In the genomic region with DNA sequence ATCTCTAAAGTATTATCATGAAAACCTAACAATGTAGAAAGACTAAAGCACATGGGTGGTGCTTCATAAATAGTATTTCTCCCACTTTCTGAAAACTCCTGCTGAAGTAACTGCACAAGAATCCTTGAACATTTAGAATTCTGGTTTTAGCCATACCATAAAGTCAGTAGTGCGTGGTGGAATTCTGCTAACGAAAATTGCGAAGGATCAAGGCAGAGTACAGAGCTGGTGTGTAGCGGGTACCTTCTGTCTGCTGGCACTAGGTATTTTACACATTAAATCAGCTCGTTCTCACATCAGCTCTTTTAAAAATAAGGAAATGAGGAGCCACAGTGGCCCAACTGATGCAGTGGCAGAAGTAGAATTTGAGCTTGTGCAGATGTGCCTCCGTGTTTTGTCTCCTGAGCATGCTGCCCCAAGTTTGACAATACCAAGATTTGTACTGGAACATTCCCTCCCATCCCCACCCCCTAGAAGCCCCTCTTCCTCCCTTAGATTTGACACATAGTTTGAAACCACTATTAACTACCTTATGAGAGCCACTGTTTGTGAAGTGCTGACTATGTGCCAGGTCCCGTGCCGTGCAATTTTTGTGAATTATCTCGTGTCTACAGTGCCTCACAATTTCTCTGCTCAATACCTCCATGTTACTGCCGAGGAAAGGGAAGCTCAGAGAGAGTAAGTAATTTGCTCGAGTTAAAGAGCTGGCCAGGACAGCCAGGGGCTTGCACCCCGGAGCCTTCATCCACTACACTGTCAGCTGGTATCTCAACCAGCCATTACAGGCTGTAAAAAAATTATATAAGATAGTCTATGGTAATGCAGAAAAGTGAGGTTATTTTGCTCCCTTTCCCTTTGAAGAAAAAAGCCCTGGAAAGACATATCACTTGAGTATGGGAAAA, we compare ENCODE assay signal across 10 cellular contexts.
DNase-seq lines count a peak whose midpoint lies in the region; ATAC-seq, FAIRE-seq and TF ChIP-seq lines count a peak whose summit lies in the region.
"Had no signal": no experiment of that assay in that cellular context is flagged by ENCODE, and none has a peak within 500 bp of the region (broad histone marks: within the 10 kb centered on the region; RNA-seq: fewer than 3 reads in every experiment).

No MANE protein-coding gene starts in this region.

- H3K27ac Mint-ChIP-seq in activated T-helper 2 cell treated with anti-CD3 and anti-CD28 coated beads, Interferon-gamma antibody, Interleukin-2, Interleukin-4, amounts not matched to agents 10 μg/mL and 5 μg/mL and 100 μg/mL, durations not matched to agents 14 hours and 24 hours and 36 hours, result no peak overlapping the region
- H3K27ac Mint-ChIP-seq: T-cell had no signal

- H3K4me1 ChIP-seq in gastrocnemius medialis (peaks cover 24 to 46% of the 10 kb centered on the region in 2 donors), kidney (ENCODE audit: control insufficient read depth in 1 of 2, insufficient read depth in 1 of 2, low read depth in 1 of 2, low read length in 2 of 2) (peaks cover 30 to 33% of the 10 kb centered on the region in 2 donors)

- H3K36me3 Mint-ChIP-seq in activated T-helper 2 cell treated with anti-CD3 and anti-CD28 coated beads, Interferon-gamma antibody, Interleukin-2, Interleukin-4, amounts not matched to agents 10 μg/mL and 5 μg/mL and 100 μg/mL, durations not matched to agents 14 hours and 24 hours and 36 hours (ENCODE audit: low read depth), result no peaks in the 10 kb centered on the region
- H3K36me3 Mint-ChIP-seq: T-cell had no signal

- no peak overlapping the region for H3K9ac ChIP-seq in kidney (ENCODE audit: low read length in 2 of 2)

- in situ Hi-C loops in gastrocnemius medialis (cut with MboI; ENCODE audit: low sequenced_read_pairs in 4 of 4), result no loop called here

- H3K27me3 Mint-ChIP-seq in activated T-helper 2 cell treated with anti-CD3 and anti-CD28 coated beads, Interferon-gamma antibody, Interleukin-2, Interleukin-4, amounts not matched to agents 10 μg/mL and 5 μg/mL and 100 μg/mL, durations not matched to agents 14 hours and 24 hours and 36 hours (ENCODE audit: low read depth), result peaks cover 24% of the 10 kb centered on the region

- H3K9me3 ChIP-seq in gastrocnemius medialis (no peaks in the 10 kb centered on the region), kidney (ENCODE audit: control insufficient read depth in 1 of 2, low read length in 2 of 2) (no peaks in the 10 kb centered on the region)

- no peak overlapping the region for H3K4me3 Mint-ChIP-seq in activated T-helper 2 cell treated with anti-CD3 and anti-CD28 coated beads, Interferon-gamma antibody, Interleukin-2, Interleukin-4, amounts not matched to agents 10 μg/mL and 5 μg/mL and 100 μg/mL, durations not matched to agents 14 hours and 24 hours and 36 hours (ENCODE audit: low read depth)
- H3K4me3 Mint-ChIP-seq: T-cell had no signal

- FAIRE-seq in kidney (lab: Jason Lieb, UNC), result no peak
- FAIRE-seq: bronchial epithelial cell had no signal

- peaks cover 14% of the 10 kb centered on the region for H3K4me1 Mint-ChIP-seq in activated T-helper 2 cell treated with anti-CD3 and anti-CD28 coated beads, Interferon-gamma antibody, Interleukin-2, Interleukin-4, amounts not matched to agents 10 μg/mL and 5 μg/mL and 100 μg/mL, durations not matched to agents 14 hours and 24 hours and 36 hours (ENCODE audit: low read depth)

- no peaks in the 10 kb centered on the region for H3K9me3 Mint-ChIP-seq in activated T-helper 2 cell treated with anti-CD3 and anti-CD28 coated beads, Interferon-gamma antibody, Interleukin-2, Interleukin-4, amounts not matched to agents 10 μg/mL and 5 μg/mL and 100 μg/mL, durations not matched to agents 14 hours and 24 hours and 36 hours
- H3K9me3 Mint-ChIP-seq: T-cell had no signal

- H3K4me3 ChIP-seq in gastrocnemius medialis, result no peak overlapping the region
- no peak overlapping the region for H3K4me3 ChIP-seq in kidney (ENCODE audit: low read length in 2 of 2)

- TF ChIP-seq CTCF in gastrocnemius medialis (IDR thresholded peaks at IDR 0.05 in 4 of 5, conservative IDR thresholded peaks at IDR 0.05 in 1 of 5) (no peak), kidney (IDR thresholded peaks at IDR 0.05; ENCODE audit: borderline replicate concordance, extremely low read depth, insufficient read depth) (no peak)

- intact Hi-C loops in gastrocnemius medialis (cut with DNase I; ENCODE audit: low total_unique reads) (no loop called here), kidney (cut with DNase I) (no loop called here)
- intact Hi-C loops in activated T-helper 2 cell treated with anti-CD3 and anti-CD28 coated beads, Interferon-gamma antibody, Interleukin-2, Interleukin-4, amounts not matched to agents 10 μg/mL and 5 μg/mL and 100 μg/mL, durations not matched to agents 14 hours and 24 hours and 36 hours (cut with micrococcal nuclease), result loop anchor here (5.0 kb wide), 1 partner anchor 88 kb away; no protein-coding TSS in a partner anchor

- H3K36me3 ChIP-seq in gastrocnemius medialis, result no peaks in the 10 kb centered on the region
- H3K36me3 ChIP-seq in kidney (ENCODE audit: control insufficient read depth in 1 of 2, insufficient read depth in 2 of 2, low read length in 2 of 2), result no peaks in the 10 kb centered on the region

- TF ChIP-seq POLR2A in gastrocnemius medialis (IDR thresholded peaks at IDR 0.05), result no peak

- H3K27ac ChIP-seq in caudate nucleus (ENCODE audit: low read depth, low read length), result peak overlapping the region; percentile 75
- H3K27ac ChIP-seq in gastrocnemius medialis, result peak overlapping the region; percentile 41 to 66 (median 63)
- H3K27ac ChIP-seq in kidney (ENCODE audit: low read depth in 2 of 2, low read length in 2 of 2), result no peak overlapping the region

- no peak for DNase-seq in caudate nucleus (lab: John Stamatoyannopoulos, UW)
- no peak for DNase-seq in gastrocnemius medialis
- DNase-seq in kidney, result no peak
- DNase-seq in activated T-helper 2 cell treated with anti-CD3 and anti-CD28 coated beads, Interferon-gamma antibody, Interleukin-2, Interleukin-4, amounts not matched to agents 10 μg/mL and 5 μg/mL and 100 μg/mL, durations not matched to agents 14 hours and 24 hours and 36 hours (ENCODE audit: low spot score), result no peak
- DNase-seq in NCI-H2227 treated with DMSO at 0.1 percent for 48 hours (lab: John Stamatoyannopoulos, UW), result no peak
- DNase-seq: T-cell had no signal

- ATAC-seq in GM18868 (IDR thresholded peaks at IDR 0.05; ENCODE audit: unreplicated experiment) (peak; percentile 27), HG03103 (IDR thresholded peaks at IDR 0.05; ENCODE audit: low read depth, unreplicated experiment) (peak; percentile 14), gastrocnemius medialis (no peak), HG02973 (IDR thresholded peaks at IDR 0.05; ENCODE audit: unreplicated experiment) (no peak)

- H3K27me3 ChIP-seq in gastrocnemius medialis, result no peaks in the 10 kb centered on the region

Comparison
In these comparisons a context has a peak if more than half of its experiments do, and no peak if none do; other contexts are left out.
1. ATAC-seq: peak in GM18868 (single experiment) and HG03103 (single experiment); none in gastrocnemius medialis (0 of 2) and HG02973 (single experiment).
2. H3K27ac ChIP-seq: peak in caudate nucleus (single experiment) and gastrocnemius medialis (4 of 4); none in kidney (0 of 2).